In the genomic region with DNA sequence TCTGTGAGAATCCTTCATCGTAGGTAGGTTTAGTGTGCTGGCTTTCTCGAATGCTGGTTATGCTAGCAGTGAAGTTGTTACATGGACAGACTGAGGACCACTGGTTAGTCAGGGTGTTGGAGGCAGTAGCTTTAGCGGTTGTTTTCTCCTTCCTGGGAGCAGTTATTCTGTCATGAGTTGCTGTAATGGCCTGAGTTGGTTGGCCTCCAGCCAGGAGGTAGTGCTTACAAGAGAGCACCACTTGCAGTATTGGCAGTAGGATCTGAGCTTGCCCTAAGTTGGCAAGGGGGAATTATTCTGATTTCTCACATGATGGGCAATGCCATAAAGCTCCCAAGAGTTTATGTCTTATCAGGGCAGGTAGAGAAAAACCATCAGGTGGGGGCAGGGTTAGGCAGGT, we compare ENCODE assay signal across 12 cellular contexts. TPM values are rescaled to one million over a fixed set of nuclear protein-coding genes. Genes with fewer than 3 reads are reported as not detected.
DNase-seq lines count a peak whose midpoint lies in the region; ATAC-seq and TF ChIP-seq lines count a peak whose summit lies in the region.
"Had no signal": no experiment of that assay in that cellular context is flagged by ENCODE, and none has a peak within 500 bp of the region (broad histone marks: within the 10 kb centered on the region; RNA-seq: fewer than 3 reads in every experiment).

No MANE protein-coding gene starts in this region.

- ATAC-seq in left cardiac atrium, result peak; percentile 44 to 56
- ATAC-seq in GM18858 (IDR thresholded peaks at IDR 0.05; ENCODE audit: unreplicated experiment), result no peak
- ATAC-seq: activated CD4-positive, alpha-beta T cell treated with anti-CD3 and anti-CD28 coated beads for 36 hours; lower lobe of right lung had no signal

- no peaks in the 10 kb centered on the region for H3K27me3 ChIP-seq in A673 (replicated peaks; ENCODE audit: insufficient read depth, low read depth, low read length, poor library complexity)

- H3K36me3 ChIP-seq in A673 (ENCODE audit: insufficient read depth, low read length, poor library complexity, severe bottlenecking), result no peaks in the 10 kb centered on the region

- no peaks in the 10 kb centered on the region for H3K4me1 ChIP-seq in A673 (ENCODE audit: insufficient read depth, low read length, poor library complexity, severe bottlenecking)
- H3K4me1 ChIP-seq: lower lobe of right lung had no signal

- H3K4me3 ChIP-seq in A673 (ENCODE audit: low read depth, low read length, poor library complexity, severe bottlenecking) (no peak overlapping the region), astrocyte of the spinal cord (ENCODE audit: low read depth, low read length) (no peak overlapping the region)
- H3K4me3 ChIP-seq: lower lobe of right lung had no signal

- no peaks in the 10 kb centered on the region for H3K9me3 ChIP-seq in A673 (ENCODE audit: low read depth, low read length, poor library complexity, severe bottlenecking)
- H3K9me3 ChIP-seq: lower lobe of right lung had no signal

- no peak overlapping the region for H3K27ac ChIP-seq in A673 (ENCODE audit: low read depth, low read length, poor library complexity, severe bottlenecking)
- H3K27ac ChIP-seq: lower lobe of right lung had no signal

- TF ChIP-seq CTCF in A673 (conservative IDR thresholded peaks at IDR 0.05; ENCODE audit: low read depth, low read length) (no peak), astrocyte of the spinal cord (IDR thresholded peaks at IDR 0.05; ENCODE audit: low read depth, low read length) (no peak)

- POLR2A ChIA-PET in A673 (lab: Charles Lee; ENCODE audit: low non-redundant PET), result no interaction called here

- CTCF ChIA-PET in A673 (lab: Charles Lee), result no interaction called here

- DNase-seq in A673 (ENCODE audit: low spot score), result peak; percentile 8
- DNase-seq in EL, result peak; percentile 8
- peak; percentile 27 for DNase-seq in astrocyte of the spinal cord (ENCODE audit: low read depth, low spot score)
- peak; percentile 47 for DNase-seq in left cardiac atrium
- DNase-seq in DMS153 (lab: John Stamatoyannopoulos, UW), result no peak
- no peak for DNase-seq in CD1c-positive myeloid dendritic cell (ENCODE audit: extremely low spot score)
- DNase-seq: activated CD4-positive, alpha-beta T cell treated with anti-CD3 and anti-CD28 coated beads for 36 hours; glutamatergic neuron; Kasumi-1; lower lobe of right lung; retina had no signal

- intact Hi-C loops in A673 (cut with micrococcal nuclease; ENCODE audit: unreplicated experiment), result no loop called here
- intact Hi-C loops in left cardiac atrium (cut with DNase I), result no loop called here

- in situ Hi-C loops in astrocyte of the spinal cord (cut with HindIII; ENCODE audit: low sequenced_read_pairs), result no loop called here

- no TSS peak for BruUV-seq in A673 (replicated peaks; lab: Mats Ljungman, UMichigan)

RNA-seq across cellular contexts. Expression of gene IPMK, which starts 58.0 kb away (rescaled TPM):
- total RNA-seq in A673 (2021) (8.2 and 8.3 TPM in 2 replicates), left cardiac atrium (1 to 10 TPM; 2.7 to 3.1 TPM)

RNA-seq across cellular contexts. Expression of gene CISD1, which starts 59.3 kb away (rescaled TPM):
- total RNA-seq in A673 (2021) (55.0 and 64.5 TPM in 2 replicates), left cardiac atrium (100 to 1,000 TPM; 133 to 135 TPM)

Comparison
In these comparisons a context has a peak if more than half of its experiments do, and no peak if none do; other contexts are left out.
1. DNase-seq: peak in A673 (single experiment), EL (single experiment), astrocyte of the spinal cord (single experiment) and left cardiac atrium (single experiment); none in DMS153 (single experiment) and CD1c-positive myeloid dendritic cell (single experiment).